1 cellular context compared by ENCODE assay signal in the genomic region with DNA sequence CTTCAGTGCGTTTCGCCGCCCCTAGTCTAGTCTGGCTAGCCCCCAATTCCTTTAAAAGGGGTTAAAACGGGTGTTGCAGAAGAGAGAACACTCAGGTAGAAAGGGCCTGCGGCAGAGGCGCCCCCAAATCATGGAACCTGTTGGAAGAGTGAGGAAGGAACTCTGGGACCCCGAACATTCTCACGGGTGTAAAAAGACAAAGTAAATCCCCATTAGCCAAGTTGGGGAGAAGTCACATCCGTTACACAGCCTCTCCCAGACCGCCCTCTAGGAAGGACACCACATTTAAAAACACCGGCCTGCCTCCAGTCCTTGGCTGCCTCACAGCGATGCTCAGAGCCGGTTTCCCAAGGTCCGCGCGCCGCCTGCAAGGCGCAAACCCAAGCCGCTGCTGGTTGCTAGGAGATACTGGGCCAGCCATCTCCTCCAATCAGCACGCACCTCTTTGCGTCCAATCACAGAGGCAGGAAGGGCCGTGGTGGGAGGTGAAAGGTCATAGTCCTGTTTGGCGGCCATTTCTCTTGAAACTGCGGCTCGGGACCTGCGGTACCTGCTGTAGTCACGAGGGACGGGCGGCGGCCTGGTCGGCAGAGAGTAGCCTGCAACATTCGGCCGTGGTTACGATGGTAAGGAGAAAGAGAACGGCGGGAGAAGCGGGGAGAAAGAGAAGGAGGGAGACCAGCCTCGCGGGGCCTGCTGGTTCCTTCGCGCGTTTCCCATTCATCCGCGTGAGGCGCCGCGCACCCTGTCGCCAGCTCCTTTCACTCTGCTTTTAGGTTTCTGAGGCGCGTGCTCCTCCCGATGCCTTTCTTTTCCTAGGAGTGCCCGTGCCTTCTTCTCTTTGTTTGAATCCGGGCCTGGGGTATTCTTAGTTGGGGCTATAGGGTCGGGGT.
TF ChIP-seq lines count a peak whose summit lies in the region.

TSS of gene SNRPF (plus strand) at position 502 of the 893 bp plus-strand sequence. CDS start at position 624, 122 bp downstream.

TF ChIP-seq in HEK293, 187 proteins besides CTCF, POLR2A, EP300 and RAD21 (continued from another document and continues in another):
- TF ChIP-seq, protein P1, sequence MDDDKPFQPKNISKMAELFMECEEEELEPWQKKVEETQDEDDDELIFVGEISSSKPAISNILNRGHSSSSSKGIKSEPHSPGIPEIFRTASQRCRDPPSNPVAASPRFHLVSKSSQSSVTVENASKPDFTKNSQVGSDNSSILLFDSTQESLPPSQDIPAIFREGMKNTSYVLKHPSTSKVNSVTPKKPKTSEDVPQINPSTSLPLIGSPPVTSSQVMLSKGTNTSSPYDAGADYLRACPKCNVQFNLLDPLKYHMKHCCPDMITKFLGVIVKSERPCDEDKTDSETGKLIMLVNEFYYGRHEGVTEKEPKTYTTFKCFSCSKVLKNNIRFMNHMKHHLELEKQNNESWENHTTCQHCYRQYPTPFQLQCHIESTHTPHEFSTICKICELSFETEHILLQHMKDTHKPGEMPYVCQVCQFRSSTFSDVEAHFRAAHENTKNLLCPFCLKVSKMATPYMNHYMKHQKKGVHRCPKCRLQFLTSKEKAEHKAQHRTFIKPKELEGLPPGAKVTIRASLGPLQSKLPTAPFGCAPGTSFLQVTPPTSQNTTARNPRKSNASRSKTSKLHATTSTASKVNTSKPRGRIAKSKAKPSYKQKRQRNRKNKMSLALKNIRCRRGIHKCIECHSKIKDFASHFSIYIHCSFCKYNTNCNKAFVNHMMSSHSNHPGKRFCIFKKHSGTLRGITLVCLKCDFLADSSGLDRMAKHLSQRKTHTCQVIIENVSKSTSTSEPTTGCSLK (tag by site-specific recombination; IDR thresholded peaks at IDR 0.05): no peak
- TF ChIP-seq ZNF23 (tag by site-specific recombination; IDR thresholded peaks at IDR 0.05; ENCODE audit: borderline replicate concordance): no peak
- TF ChIP-seq ZNF248 (tag by site-specific recombination; IDR thresholded peaks at IDR 0.05): no peak
- no peak for TF ChIP-seq ZNF626 (tag by site-specific recombination; IDR thresholded peaks at IDR 0.05)
- TF ChIP-seq ZNF174 (tag by site-specific recombination; IDR thresholded peaks at IDR 0.05): no peak
- TF ChIP-seq ZNF791 (tag by site-specific recombination; IDR thresholded peaks at IDR 0.05): no peak
- no peak for TF ChIP-seq ZNF341 (tag by site-specific recombination; IDR thresholded peaks at IDR 0.05; ENCODE audit: low read depth)
- no peak for TF ChIP-seq ZNF530 (tag by site-specific recombination; IDR thresholded peaks at IDR 0.05; ENCODE audit: low read depth)
- TF ChIP-seq TCF7L2 (IDR thresholded peaks at IDR 0.05; ENCODE audit: borderline replicate concordance, low read depth, low read length): no peak
- TF ChIP-seq BCL11B (tag by site-specific recombination; IDR thresholded peaks at IDR 0.05; ENCODE audit: low read depth): no peak; the same call in 1 of the 2 replicates
- no peak for TF ChIP-seq ZNF155 (tag by site-specific recombination; IDR thresholded peaks at IDR 0.05)
- TF ChIP-seq ZNF610 (tag by site-specific recombination; IDR thresholded peaks at IDR 0.05; ENCODE audit: borderline replicate concordance): 0 out of 2 replicates have a peak, but pooled peaks have one; percentile 33
- TF ChIP-seq ZNF37A (tag by site-specific recombination; IDR thresholded peaks at IDR 0.05): no peak
- no peak for TF ChIP-seq HOXD13 (CRISPR knock-in tag; IDR thresholded peaks at IDR 0.05; ENCODE audit: borderline replicate concordance)
- TF ChIP-seq ZNF335 (tag by site-specific recombination; conservative IDR thresholded peaks at IDR 0.05): peak; percentile 69
- no peak for TF ChIP-seq ZNF19 (tag by site-specific recombination; IDR thresholded peaks at IDR 0.05; ENCODE audit: low read depth)
- no peak for TF ChIP-seq ZNF521 (tag by site-specific recombination; IDR thresholded peaks at IDR 0.05)
- no peak for TF ChIP-seq ZNF571 (tag by site-specific recombination; IDR thresholded peaks at IDR 0.05)
- no peak for TF ChIP-seq GLI4 (tag by site-specific recombination; IDR thresholded peaks at IDR 0.05)
- TF ChIP-seq ZNF266 (tag by site-specific recombination; IDR thresholded peaks at IDR 0.05; ENCODE audit: low read depth): no peak
- TF ChIP-seq, protein P2, sequence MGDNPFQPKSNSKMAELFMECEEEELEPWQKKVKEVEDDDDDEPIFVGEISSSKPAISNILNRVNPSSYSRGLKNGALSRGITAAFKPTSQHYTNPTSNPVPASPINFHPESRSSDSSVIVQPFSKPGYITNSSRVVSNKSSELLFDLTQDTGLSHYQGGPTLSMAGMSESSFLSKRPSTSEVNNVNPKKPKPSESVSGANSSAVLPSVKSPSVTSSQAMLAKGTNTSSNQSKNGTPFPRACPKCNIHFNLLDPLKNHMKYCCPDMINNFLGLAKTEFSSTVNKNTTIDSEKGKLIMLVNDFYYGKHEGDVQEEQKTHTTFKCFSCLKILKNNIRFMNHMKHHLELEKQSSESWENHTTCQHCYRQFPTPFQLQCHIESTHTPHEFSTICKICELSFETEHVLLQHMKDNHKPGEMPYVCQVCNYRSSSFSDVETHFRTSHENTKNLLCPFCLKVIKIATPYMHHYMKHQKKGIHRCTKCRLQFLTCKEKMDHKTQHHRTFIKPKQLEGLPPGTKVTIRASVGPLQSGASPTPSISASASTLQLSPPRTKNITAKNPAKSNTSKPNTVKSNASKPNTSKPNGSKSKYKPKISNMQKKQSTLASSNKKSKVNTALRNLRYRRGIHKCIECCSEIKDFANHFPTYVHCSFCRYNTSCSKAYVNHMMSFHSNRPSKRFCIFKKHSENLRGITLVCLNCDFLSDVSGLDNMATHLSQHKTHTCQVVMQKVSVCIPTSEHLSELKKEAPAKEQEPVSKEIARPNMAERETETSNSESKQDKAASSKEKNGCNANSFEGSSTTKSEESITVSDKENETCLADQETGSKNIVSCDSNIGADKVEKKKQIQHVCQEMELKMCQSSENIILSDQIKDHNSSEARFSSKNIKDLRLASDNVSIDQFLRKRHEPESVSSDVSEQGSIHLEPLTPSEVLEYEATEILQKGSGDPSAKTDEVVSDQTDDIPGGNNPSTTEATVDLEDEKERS (tag by site-specific recombination; IDR thresholded peaks at IDR 0.05): no peak
- TF ChIP-seq ZIC2 (tag by site-specific recombination; IDR thresholded peaks at IDR 0.05): no peak
- TF ChIP-seq ZNF292 (tag by site-specific recombination; IDR thresholded peaks at IDR 0.05; ENCODE audit: borderline replicate concordance, low read depth): no peak
- no peak for TF ChIP-seq ZNF184 (tag by site-specific recombination; IDR thresholded peaks at IDR 0.05)
- TF ChIP-seq ZNF433 (tag by site-specific recombination; IDR thresholded peaks at IDR 0.05; ENCODE audit: low read depth): no peak
- TF ChIP-seq ZNF561 (tag by site-specific recombination; IDR thresholded peaks at IDR 0.05; ENCODE audit: borderline replicate concordance): 0 out of 2 replicates have a peak, but pooled peaks have one; percentile 40
- TF ChIP-seq ZNF214 (tag by site-specific recombination; IDR thresholded peaks at IDR 0.05; ENCODE audit: borderline replicate concordance): no peak
- TF ChIP-seq ZNF133 (tag by site-specific recombination; IDR thresholded peaks at IDR 0.05): no peak
- peak; percentile 94 for TF ChIP-seq YY1 (tag by site-specific recombination; IDR thresholded peaks at IDR 0.05)
- TF ChIP-seq ZNF223 (tag by site-specific recombination; IDR thresholded peaks at IDR 0.05): no peak
- TF ChIP-seq FEZF1 (tag by site-specific recombination; IDR thresholded peaks at IDR 0.05): no peak
- peak; percentile 91 for TF ChIP-seq ZNF501 (tag by site-specific recombination; IDR thresholded peaks at IDR 0.05)
- TF ChIP-seq, protein P3, sequence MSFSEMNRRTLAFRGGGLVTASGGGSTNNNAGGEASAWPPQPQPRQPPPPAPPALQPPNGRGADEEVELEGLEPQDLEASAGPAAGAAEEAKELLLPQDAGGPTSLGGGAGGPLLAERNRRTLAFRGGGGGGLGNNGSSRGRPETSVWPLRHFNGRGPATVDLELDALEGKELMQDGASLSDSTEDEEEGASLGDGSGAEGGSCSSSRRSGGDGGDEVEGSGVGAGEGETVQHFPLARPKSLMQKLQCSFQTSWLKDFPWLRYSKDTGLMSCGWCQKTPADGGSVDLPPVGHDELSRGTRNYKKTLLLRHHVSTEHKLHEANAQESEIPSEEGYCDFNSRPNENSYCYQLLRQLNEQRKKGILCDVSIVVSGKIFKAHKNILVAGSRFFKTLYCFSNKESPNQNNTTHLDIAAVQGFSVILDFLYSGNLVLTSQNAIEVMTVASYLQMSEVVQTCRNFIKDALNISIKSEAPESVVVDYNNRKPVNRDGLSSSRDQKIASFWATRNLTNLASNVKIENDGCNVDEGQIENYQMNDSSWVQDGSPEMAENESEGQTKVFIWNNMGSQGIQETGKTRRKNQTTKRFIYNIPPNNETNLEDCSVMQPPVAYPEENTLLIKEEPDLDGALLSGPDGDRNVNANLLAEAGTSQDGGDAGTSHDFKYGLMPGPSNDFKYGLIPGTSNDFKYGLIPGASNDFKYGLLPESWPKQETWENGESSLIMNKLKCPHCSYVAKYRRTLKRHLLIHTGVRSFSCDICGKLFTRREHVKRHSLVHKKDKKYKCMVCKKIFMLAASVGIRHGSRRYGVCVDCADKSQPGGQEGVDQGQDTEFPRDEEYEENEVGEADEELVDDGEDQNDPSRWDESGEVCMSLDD (tag by site-specific recombination; IDR thresholded peaks at IDR 0.05): no peak
- TF ChIP-seq, protein P4, sequence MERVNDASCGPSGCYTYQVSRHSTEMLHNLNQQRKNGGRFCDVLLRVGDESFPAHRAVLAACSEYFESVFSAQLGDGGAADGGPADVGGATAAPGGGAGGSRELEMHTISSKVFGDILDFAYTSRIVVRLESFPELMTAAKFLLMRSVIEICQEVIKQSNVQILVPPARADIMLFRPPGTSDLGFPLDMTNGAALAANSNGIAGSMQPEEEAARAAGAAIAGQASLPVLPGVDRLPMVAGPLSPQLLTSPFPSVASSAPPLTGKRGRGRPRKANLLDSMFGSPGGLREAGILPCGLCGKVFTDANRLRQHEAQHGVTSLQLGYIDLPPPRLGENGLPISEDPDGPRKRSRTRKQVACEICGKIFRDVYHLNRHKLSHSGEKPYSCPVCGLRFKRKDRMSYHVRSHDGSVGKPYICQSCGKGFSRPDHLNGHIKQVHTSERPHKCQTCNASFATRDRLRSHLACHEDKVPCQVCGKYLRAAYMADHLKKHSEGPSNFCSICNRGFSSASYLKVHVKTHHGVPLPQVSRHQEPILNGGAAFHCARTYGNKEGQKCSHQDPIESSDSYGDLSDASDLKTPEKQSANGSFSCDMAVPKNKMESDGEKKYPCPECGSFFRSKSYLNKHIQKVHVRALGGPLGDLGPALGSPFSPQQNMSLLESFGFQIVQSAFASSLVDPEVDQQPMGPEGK (tag by site-specific recombination; IDR thresholded peaks at IDR 0.05): no peak
- peak; percentile 80 for TF ChIP-seq ZNF76 (tag by site-specific recombination; IDR thresholded peaks at IDR 0.05; ENCODE audit: borderline replicate concordance, low read depth)
- TF ChIP-seq ZNF621 (tag by site-specific recombination; IDR thresholded peaks at IDR 0.05): no peak
- no peak for TF ChIP-seq ZNF416 (tag by site-specific recombination; IDR thresholded peaks at IDR 0.05)
- no peak for TF ChIP-seq ZNF175 (tag by site-specific recombination; IDR thresholded peaks at IDR 0.05)
- 0 out of 2 replicates have a peak, but pooled peaks have one; percentile 29 for TF ChIP-seq ZBTB7A (tag by site-specific recombination; IDR thresholded peaks at IDR 0.05; ENCODE audit: low read depth)
- TF ChIP-seq, protein P5, sequence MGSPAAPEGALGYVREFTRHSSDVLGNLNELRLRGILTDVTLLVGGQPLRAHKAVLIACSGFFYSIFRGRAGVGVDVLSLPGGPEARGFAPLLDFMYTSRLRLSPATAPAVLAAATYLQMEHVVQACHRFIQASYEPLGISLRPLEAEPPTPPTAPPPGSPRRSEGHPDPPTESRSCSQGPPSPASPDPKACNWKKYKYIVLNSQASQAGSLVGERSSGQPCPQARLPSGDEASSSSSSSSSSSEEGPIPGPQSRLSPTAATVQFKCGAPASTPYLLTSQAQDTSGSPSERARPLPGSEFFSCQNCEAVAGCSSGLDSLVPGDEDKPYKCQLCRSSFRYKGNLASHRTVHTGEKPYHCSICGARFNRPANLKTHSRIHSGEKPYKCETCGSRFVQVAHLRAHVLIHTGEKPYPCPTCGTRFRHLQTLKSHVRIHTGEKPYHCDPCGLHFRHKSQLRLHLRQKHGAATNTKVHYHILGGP (tag by site-specific recombination; IDR thresholded peaks at IDR 0.05): no peak
- TF ChIP-seq ZNF302 (tag by site-specific recombination; IDR thresholded peaks at IDR 0.05; ENCODE audit: low read depth): no peak
- TF ChIP-seq TRIM28 (IDR thresholded peaks at IDR 0.05; ENCODE audit: borderline replicate concordance, low read length): no peak
- TF ChIP-seq YY2 (tag by site-specific recombination; IDR thresholded peaks at IDR 0.05): peak; percentile 96
- no peak for TF ChIP-seq ZNF169 (tag by site-specific recombination; IDR thresholded peaks at IDR 0.05)
- TF ChIP-seq ZNF350 (tag by site-specific recombination; IDR thresholded peaks at IDR 0.05): no peak
- no peak for TF ChIP-seq MYNN (tag by site-specific recombination; IDR thresholded peaks at IDR 0.05; ENCODE audit: borderline replicate concordance)
- no peak for TF ChIP-seq KLF1 (tag by site-specific recombination; IDR thresholded peaks at IDR 0.05)
- TF ChIP-seq, protein P6, sequence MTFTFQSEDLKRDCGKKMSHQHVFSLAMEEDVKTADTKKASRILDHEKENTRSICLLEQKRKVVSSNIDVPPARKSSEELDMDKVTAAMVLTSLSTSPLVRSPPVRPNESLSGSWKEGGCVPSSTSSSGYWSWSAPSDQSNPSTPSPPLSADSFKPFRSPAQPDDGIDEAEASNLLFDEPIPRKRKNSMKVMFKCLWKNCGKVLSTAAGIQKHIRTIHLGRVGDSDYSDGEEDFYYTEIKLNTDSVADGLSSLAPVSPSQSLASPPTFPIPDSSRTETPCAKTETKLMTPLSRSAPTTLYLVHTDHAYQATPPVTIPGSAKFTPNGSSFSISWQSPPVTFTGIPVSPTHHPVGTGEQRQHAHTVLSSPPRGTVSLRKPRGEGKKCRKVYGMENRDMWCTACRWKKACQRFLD (tag by site-specific recombination; IDR thresholded peaks at IDR 0.05): no peak
- TF ChIP-seq ZNF157 (tag by site-specific recombination; IDR thresholded peaks at IDR 0.05): no peak
- TF ChIP-seq, protein P7, sequence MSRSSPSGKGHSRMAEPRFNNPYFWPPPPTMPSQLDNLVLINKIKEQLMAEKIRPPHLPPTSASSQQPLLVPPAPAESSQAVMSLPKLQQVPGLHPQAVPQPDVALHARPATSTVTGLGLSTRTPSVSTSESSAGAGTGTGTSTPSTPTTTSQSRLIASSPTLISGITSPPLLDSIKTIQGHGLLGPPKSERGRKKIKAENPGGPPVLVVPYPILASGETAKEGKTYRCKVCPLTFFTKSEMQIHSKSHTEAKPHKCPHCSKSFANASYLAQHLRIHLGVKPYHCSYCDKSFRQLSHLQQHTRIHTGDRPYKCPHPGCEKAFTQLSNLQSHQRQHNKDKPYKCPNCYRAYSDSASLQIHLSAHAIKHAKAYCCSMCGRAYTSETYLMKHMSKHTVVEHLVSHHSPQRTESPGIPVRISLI (tag by site-specific recombination; IDR thresholded peaks at IDR 0.05): no peak
- no peak for TF ChIP-seq GLIS1 (tag by site-specific recombination; IDR thresholded peaks at IDR 0.05)
- TF ChIP-seq ZNF830 (tag by site-specific recombination; IDR thresholded peaks at IDR 0.05; ENCODE audit: low read depth): no peak
- TF ChIP-seq OVOL3 (tag by site-specific recombination; IDR thresholded peaks at IDR 0.05): no peak
- no peak for TF ChIP-seq ZNF404 (tag by site-specific recombination; IDR thresholded peaks at IDR 0.05)
- no peak for TF ChIP-seq ZNF354C (tag by site-specific recombination; IDR thresholded peaks at IDR 0.05; ENCODE audit: borderline replicate concordance, low read depth)
- 0 out of 2 replicates have a peak, but pooled peaks have one; percentile 33 for TF ChIP-seq ZFP69B (tag by site-specific recombination; IDR thresholded peaks at IDR 0.05)
